26 cellular contexts compared by ENCODE assay signal in the genomic region with DNA sequence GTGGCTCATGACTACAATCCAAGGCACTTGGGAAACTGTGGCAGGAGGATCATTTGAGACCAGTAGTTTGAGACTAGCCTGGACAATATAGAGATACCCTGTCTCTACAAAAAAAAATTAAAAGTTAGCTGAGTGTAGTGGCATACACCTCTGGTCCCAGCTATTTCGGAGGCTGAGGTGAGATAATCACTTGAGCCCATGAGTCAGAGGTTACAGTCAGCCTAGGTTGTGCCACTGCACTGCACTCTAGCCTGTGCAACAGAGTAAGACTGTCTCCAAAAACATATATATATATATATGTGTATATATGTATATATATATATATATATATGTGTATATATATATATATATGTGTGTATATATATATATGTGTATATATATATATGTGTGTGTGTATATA.
"Had no signal": no experiment of that assay in that cellular context is flagged by ENCODE, and none has a peak within 500 bp of the region (broad histone marks: within the 10 kb centered on the region; RNA-seq: fewer than 3 reads in every experiment).

No MANE protein-coding gene starts in this region.

- H3K36me3 ChIP-seq: neural progenitor cell, pancreas, prostate gland, right lobe of liver, sigmoid colon, suprapubic skin, tibial artery, transverse colon, upper lobe of right lung, uterus had no signal

- H3K27me3 ChIP-seq: neural progenitor cell, pancreas, right lobe of liver, sigmoid colon, suprapubic skin, testis, tibial artery, transverse colon, upper lobe of right lung, uterus had no signal

- H3K9me3 Mint-ChIP-seq: naive thymus-derived CD4-positive, alpha-beta T cell; natural killer cell; nephron; neural progenitor cell; stimulated activated memory B cell treated with anti-CD40 and anti-IgM and Interleukin-4, amounts not matched to agents 10 μg/mL and 1 μg/mL and 100 μg/mL, for 72 hours; stimulated activated naive CD8-positive, alpha-beta T cell treated with anti-CD3 and anti-CD28 coated beads, Interleukin-15, amount 100 ng/mL, for 72 hours; type B pancreatic cell had no signal

- DNase-seq: naive thymus-derived CD4-positive, alpha-beta T cell; natural killer cell; pancreas; right cardiac atrium; right lobe of liver; sigmoid colon; small intestine; stimulated activated CD4-positive, alpha-beta T cell treated with anti-CD3 and anti-CD28 coated beads, Interleukin-15, amount 100 ng/mL, for 24 hours; stimulated activated CD4-positive, alpha-beta T cell treated with anti-CD3 and anti-CD28 coated beads, Interleukin-2, amount 100 ng/mL, for 24 hours; stimulated activated CD4-positive, alpha-beta T cell treated with anti-CD3 and anti-CD28 coated beads, Interleukin-2, amount 100 ng/mL, for 48 hours; stimulated activated CD4-positive, alpha-beta T cell treated with anti-CD3 and anti-CD28 coated beads, Interleukin-4, amount 100 ng/mL, for 24 hours; stimulated activated naive CD4-positive, alpha-beta T cell; stimulated activated naive CD8-positive, alpha-beta T cell treated with anti-CD3 and anti-CD28 coated beads, Interleukin-15, amount 100 ng/mL, for 72 hours; stimulated activated naive CD8-positive, alpha-beta T cell treated with anti-CD3 and anti-CD28 coated beads, Interleukin-15, Interleukin-2, amounts not matched to agents 100 U/mL and 50 U/mL, for 24 hours; substantia nigra; testis; tibial artery; transverse colon; upper lobe of right lung; uterus had no signal

- FAIRE-seq: pancreas, small intestine had no signal

- H3K4me1 Mint-ChIP-seq: naive thymus-derived CD4-positive, alpha-beta T cell; natural killer cell; nephron; neural progenitor cell; stimulated activated memory B cell treated with anti-CD40 and anti-IgM and Interleukin-4, amounts not matched to agents 10 μg/mL and 1 μg/mL and 100 μg/mL, for 72 hours; stimulated activated naive CD8-positive, alpha-beta T cell treated with anti-CD3 and anti-CD28 coated beads, Interleukin-15, amount 100 ng/mL, for 72 hours had no signal

- H3K36me3 Mint-ChIP-seq: naive thymus-derived CD4-positive, alpha-beta T cell; natural killer cell; neural progenitor cell; stimulated activated memory B cell treated with anti-CD40 and anti-IgM and Interleukin-4, amounts not matched to agents 10 μg/mL and 1 μg/mL and 100 μg/mL, for 72 hours; type B pancreatic cell had no signal

- H3K27ac ChIP-seq: neural progenitor cell, pancreas, prostate gland, right lobe of liver, sigmoid colon, suprapubic skin, testis, tibial artery, transverse colon, upper lobe of right lung, uterus had no signal

- H3K4me3 Mint-ChIP-seq: naive thymus-derived CD4-positive, alpha-beta T cell; natural killer cell; nephron; neural progenitor cell; stimulated activated memory B cell treated with anti-CD40 and anti-IgM and Interleukin-4, amounts not matched to agents 10 μg/mL and 1 μg/mL and 100 μg/mL, for 72 hours; stimulated activated naive CD8-positive, alpha-beta T cell treated with anti-CD3 and anti-CD28 coated beads, Interleukin-15, amount 100 ng/mL, for 72 hours; type B pancreatic cell had no signal

- H3K4me1 ChIP-seq: neural progenitor cell, pancreas, prostate gland, right lobe of liver, sigmoid colon, suprapubic skin, testis, transverse colon, upper lobe of right lung, uterus had no signal

- H3K27ac Mint-ChIP-seq: naive thymus-derived CD4-positive, alpha-beta T cell; natural killer cell; nephron; neural progenitor cell; stimulated activated memory B cell treated with anti-CD40 and anti-IgM and Interleukin-4, amounts not matched to agents 10 μg/mL and 1 μg/mL and 100 μg/mL, for 72 hours; stimulated activated naive CD8-positive, alpha-beta T cell treated with anti-CD3 and anti-CD28 coated beads, Interleukin-15, amount 100 ng/mL, for 72 hours; type B pancreatic cell had no signal

- ATAC-seq: naive thymus-derived CD4-positive, alpha-beta T cell; natural killer cell; pancreas; right cardiac atrium; right lobe of liver; stimulated activated memory B cell treated with anti-CD40 and anti-IgM and Interleukin-4, amounts not matched to agents 10 μg/mL and 1 μg/mL and 100 μg/mL, for 72 hours; stimulated activated naive CD8-positive, alpha-beta T cell treated with anti-CD3 and anti-CD28 coated beads, Interleukin-15, amount 100 ng/mL, for 72 hours; stimulated activated naive CD8-positive, alpha-beta T cell treated with anti-CD3 and anti-CD28 coated beads, Interleukin-15, Interleukin-2, amounts not matched to agents 100 U/mL and 50 U/mL, for 24 hours; upper lobe of right lung had no signal

- H3K4me3 ChIP-seq: neural progenitor cell, pancreas, prostate gland, right lobe of liver, sigmoid colon, suprapubic skin, testis, tibial artery, transverse colon, upper lobe of right lung, uterus had no signal
